Comparison of ENCODE assay signal across 1 cellular context in genomic region chr3:184314700-184315505, GRCh38.
TF ChIP-seq lines count a peak whose summit lies in the region.

No MANE protein-coding gene starts in this region.

TF ChIP-seq in K562, 482 proteins besides CTCF, POLR2A, EP300 and RAD21 (continued from another document and continues in another):
- 0 out of 4 replicates have a peak, but pooled peaks of 1 of the 2 experiments have one; percentile 8 for TF ChIP-seq ZMIZ1 (IDR thresholded peaks at IDR 0.05; ENCODE audit: low read depth in 2 of 2, low read length in 2 of 2)
- TF ChIP-seq POLR2B (IDR thresholded peaks at IDR 0.05; ENCODE audit: low read depth, partially characterized antibody) = no peak
- TF ChIP-seq TFAP4 (CRISPR knock-in tag; IDR thresholded peaks at IDR 0.05; ENCODE audit: borderline replicate concordance) = no peak
- no peak for TF ChIP-seq RNF2 (IDR thresholded peaks at IDR 0.05)
- TF ChIP-seq EGR1 (conservative IDR thresholded peaks at IDR 0.05) = no peak
- TF ChIP-seq ZNF224 (CRISPR knock-in tag; IDR thresholded peaks at IDR 0.05) = no peak
- peak; percentile 88 for TF ChIP-seq RBBP5 (IDR thresholded peaks at IDR 0.05; ENCODE audit: borderline replicate concordance, insufficient read depth, low read length, poor library complexity, severe bottlenecking)
- no peak for TF ChIP-seq GTF2B (IDR thresholded peaks at IDR 0.05; ENCODE audit: extremely low read depth, insufficient read length)
- peak; percentile 54 for TF ChIP-seq GATAD2B (IDR thresholded peaks at IDR 0.05; ENCODE audit: borderline replicate concordance)
- TF ChIP-seq YY1 (IDR thresholded peaks at IDR 0.05; ENCODE audit: borderline replicate concordance in 1 of 3, control insufficient read depth in 1 of 3, extremely low read depth in 1 of 3, insufficient read depth in 3 of 3, insufficient read length in 1 of 3, insufficient replicate concordance in 2 of 3, low read depth in 1 of 3, low read length in 2 of 3) = no peak
- TF ChIP-seq ETV6 (IDR thresholded peaks at IDR 0.05; ENCODE audit: borderline replicate concordance in 1 of 2, low read depth in 2 of 2, low read length in 1 of 2) = no peak
- peak; percentile 59; the same call in 1 of the 2 replicates for TF ChIP-seq ETV6 (CRISPR knock-in tag; IDR thresholded peaks at IDR 0.05; ENCODE audit: borderline replicate concordance)
- no peak for TF ChIP-seq RREB1 (CRISPR knock-in tag; IDR thresholded peaks at IDR 0.05)
- peak in 1 of 2 experiments; percentile 38; a peak in 1 of 4 replicates for TF ChIP-seq KDM4B (IDR thresholded peaks at IDR 0.05; ENCODE audit: borderline replicate concordance in 2 of 2, low read depth in 1 of 2)
- TF ChIP-seq MTA1 (IDR thresholded peaks at IDR 0.05; ENCODE audit: borderline replicate concordance) = no peak
- no peak for TF ChIP-seq GMEB1 (CRISPR knock-in tag; IDR thresholded peaks at IDR 0.05)
- no peak for TF ChIP-seq KLF1 (tag; IDR thresholded peaks at IDR 0.05)
- TF ChIP-seq PHF21A (IDR thresholded peaks at IDR 0.05; ENCODE audit: borderline replicate concordance, low read depth) = no peak
- TF ChIP-seq DPF2 (IDR thresholded peaks at IDR 0.05) = no peak
- 0 out of 2 replicates have a peak, but pooled peaks have one; percentile 34 for TF ChIP-seq HDGF (IDR thresholded peaks at IDR 0.05)
- no peak for TF ChIP-seq STAG1 (CRISPR knock-in tag; IDR thresholded peaks at IDR 0.05; ENCODE audit: borderline replicate concordance)
- no peak for TF ChIP-seq CTCFL (IDR thresholded peaks at IDR 0.05; ENCODE audit: borderline replicate concordance, insufficient read depth, low read depth, low read length, poor library complexity, severe bottlenecking)
- TF ChIP-seq RFX1 (IDR thresholded peaks at IDR 0.05) = no peak
- peak; percentile 49; the same call in 1 of the 2 replicates for TF ChIP-seq FOXP1 (CRISPR knock-in tag; IDR thresholded peaks at IDR 0.05)
- TF ChIP-seq HMGN3 (IDR thresholded peaks at IDR 0.05; ENCODE audit: borderline replicate concordance, extremely low read depth, insufficient read length, low read depth, low read length) = peak; percentile 43
- no peak for TF ChIP-seq KDM2B (CRISPR knock-in tag; IDR thresholded peaks at IDR 0.05)
- no peak for TF ChIP-seq NUFIP1 (IDR thresholded peaks at IDR 0.05; ENCODE audit: partially characterized antibody)
- TF ChIP-seq ZNF592 (IDR thresholded peaks at IDR 0.05) = peak; percentile 38; the same call in 1 of the 2 replicates
- no peak for TF ChIP-seq TAF7 (tag; IDR thresholded peaks at IDR 0.05)
- TF ChIP-seq SIRT6 (IDR thresholded peaks at IDR 0.05; ENCODE audit: low read depth, low read length) = no peak
- peak; percentile 68; the same call in 1 of the 2 replicates for TF ChIP-seq ZBTB7A (IDR thresholded peaks at IDR 0.05; ENCODE audit: borderline replicate concordance, control insufficient read depth, low read depth, low read length)
- TF ChIP-seq NFIC (IDR thresholded peaks at IDR 0.05) = peak; percentile 28; the same call in 1 of the 2 replicates
- peak; percentile 62 for TF ChIP-seq PRPF4 (IDR thresholded peaks at IDR 0.05; ENCODE audit: insufficient read depth, low read depth, low read length, poor library complexity, severe bottlenecking)
- TF ChIP-seq EZH2 (IDR thresholded peaks at IDR 0.05; ENCODE audit: borderline replicate concordance, low read depth, low read length) = no peak
- no peak for TF ChIP-seq KLF13 (tag; IDR thresholded peaks at IDR 0.05; ENCODE audit: borderline replicate concordance, low read depth)
- no peak for TF ChIP-seq PKNOX1 (IDR thresholded peaks at IDR 0.05)
- TF ChIP-seq ZBTB1 (CRISPR knock-in tag; IDR thresholded peaks at IDR 0.05; ENCODE audit: borderline replicate concordance, low read depth) = peak; percentile 67; the same call in 1 of the 2 replicates
- no peak for TF ChIP-seq BACH1 (tag; IDR thresholded peaks at IDR 0.05)
